19 cellular contexts compared by ENCODE assay signal in the genomic region with DNA sequence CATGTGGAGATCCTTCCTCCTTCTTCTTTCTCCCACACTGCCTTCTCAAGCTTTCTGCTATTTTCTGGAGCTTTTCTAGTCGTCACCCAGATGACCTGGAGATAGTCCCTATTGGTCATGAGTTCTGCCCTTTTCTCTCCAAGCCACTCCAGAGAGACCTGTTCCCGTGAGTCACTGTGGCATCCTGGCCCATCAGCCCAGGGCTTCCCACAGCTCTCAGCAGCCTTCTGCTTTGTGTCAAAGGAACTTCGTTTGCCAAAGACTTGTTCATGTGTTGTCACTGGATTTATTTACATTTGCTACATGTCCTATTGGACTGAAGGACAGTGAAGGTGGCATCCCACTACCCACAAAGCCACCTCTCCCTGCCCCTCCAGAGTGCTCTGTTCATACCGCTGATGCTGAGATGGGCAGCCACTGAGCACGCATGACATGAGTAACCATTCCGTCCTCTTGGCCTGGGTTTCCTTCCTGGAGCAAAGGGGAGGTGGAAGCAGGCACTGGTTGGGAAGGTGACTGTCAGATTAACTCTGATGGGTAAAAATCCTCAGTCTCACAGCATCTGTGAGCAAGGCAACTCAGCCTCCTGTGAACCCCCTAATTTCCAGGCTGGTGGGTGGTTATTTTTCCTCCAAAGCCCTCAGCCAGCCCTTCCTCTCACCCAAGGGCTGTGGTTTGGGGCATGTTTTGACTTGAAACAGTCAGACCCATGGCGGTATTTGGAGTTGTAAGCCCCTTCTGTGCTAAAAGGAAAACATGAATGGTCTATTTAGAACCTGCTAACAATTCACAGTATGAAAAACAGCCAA.
DNase-seq lines count a peak whose midpoint lies in the region; ATAC-seq, FAIRE-seq and TF ChIP-seq lines count a peak whose summit lies in the region.
"Had no signal": no experiment of that assay in that cellular context is flagged by ENCODE, and none has a peak within 500 bp of the region (broad histone marks: within the 10 kb centered on the region; RNA-seq: fewer than 3 reads in every experiment).

No MANE protein-coding gene starts in this region.

- no peak for ATAC-seq in HG03139 (IDR thresholded peaks at IDR 0.05; ENCODE audit: unreplicated experiment)
- ATAC-seq: activated CD8-positive, alpha-beta T cell treated with anti-CD3 and anti-CD28 coated beads, Interleukin-2, amount 10 ng/mL, durations not matched to agents 7 days and 5 days; left lung had no signal

- H3K4me2 ChIP-seq in neuronal stem cell (ENCODE audit: insufficient read depth, low read length, poor library complexity, severe bottlenecking) = no peak overlapping the region
- H3K4me2 ChIP-seq: KMS-11 had no signal

- H4K91ac ChIP-seq in neuronal stem cell (ENCODE audit: low read depth, low read length, poor library complexity) = no peak overlapping the region

- H3K23ac ChIP-seq in neuronal stem cell (ENCODE audit: low read depth, low read length, poor library complexity) = no peak overlapping the region

- H3K9me3 ChIP-seq in neuronal stem cell (replicated peaks in 1 of 2; ENCODE audit: control insufficient read depth in 2 of 2, insufficient read depth in 1 of 2, low read depth in 1 of 2, low read length in 2 of 2) (peaks cover 4 to 5% of the 10 kb centered on the region in 2 donors), small intestine (ENCODE audit: control insufficient read depth, low read depth) (no peaks in the 10 kb centered on the region), testis (no peaks in the 10 kb centered on the region)
- H3K9me3 ChIP-seq: left lung had no signal

- H4K8ac ChIP-seq in neuronal stem cell (ENCODE audit: low read depth, low read length) = peak overlapping the region; percentile 29

- H2BK120ac ChIP-seq in neuronal stem cell (ENCODE audit: low read depth, low read length) = no peak overlapping the region

- intact Hi-C loops in testis (cut with DNase I; ENCODE audit: low total_unique reads) = no loop called here

- no peak overlapping the region for H3K14ac ChIP-seq in neuronal stem cell (ENCODE audit: low read length)

- H2AFZ ChIP-seq in neuronal stem cell (ENCODE audit: low read length) = peak overlapping the region; percentile 85

- no peak for TF ChIP-seq POLR2A in testis (IDR thresholded peaks at IDR 0.05)

- H2AK5ac ChIP-seq in neuronal stem cell (ENCODE audit: low read depth, low read length) = no peak overlapping the region

- H3K4me1 ChIP-seq in neuronal stem cell (ENCODE audit: control insufficient read depth in 2 of 2, insufficient read depth in 1 of 2, low read depth in 1 of 2, low read length in 2 of 2) (peaks cover 3 to 14% of the 10 kb centered on the region in 2 donors), small intestine (ENCODE audit: control insufficient read depth in 2 of 2, insufficient read depth in 1 of 2, low read depth in 1 of 2, low read length in 1 of 2) (no peaks in the 10 kb centered on the region), testis (peaks cover 5% of the 10 kb centered on the region)

- no peak for FAIRE-seq in small intestine (lab: Jason Lieb, UNC)

- H2BK12ac ChIP-seq in neuronal stem cell (ENCODE audit: low read length) = no peak overlapping the region

- H3K79me1 ChIP-seq in neuronal stem cell (ENCODE audit: low read depth, low read length) = no peaks in the 10 kb centered on the region

- in situ Hi-C loops in G401 (cut with HindIII; ENCODE audit: low sequenced_read_pairs) = no loop called here

- H3K4me3 ChIP-seq in fibroblast of mammary gland (ENCODE audit: control insufficient read depth, low read depth, low read length) = no peak overlapping the region
- no peak overlapping the region for H3K4me3 ChIP-seq in neuronal stem cell (ENCODE audit: low read length in 2 of 2)
- H3K4me3 ChIP-seq in small intestine (ENCODE audit: low read depth in 1 of 2, low read length in 2 of 2) = no peak overlapping the region
- no peak overlapping the region for H3K4me3 ChIP-seq in testis
- H3K4me3 ChIP-seq: left lung, skin epidermis had no signal

- H3K18ac ChIP-seq in neuronal stem cell (ENCODE audit: low read length) = peak overlapping the region; percentile 40

- H2BK5ac ChIP-seq in neuronal stem cell (ENCODE audit: low read length) = no peak overlapping the region

- H3K4ac ChIP-seq in neuronal stem cell (ENCODE audit: low read length) = no peak overlapping the region

- H3K9ac ChIP-seq in neuronal stem cell (ENCODE audit: low read depth, low read length, poor library complexity) = no peak overlapping the region
- H3K9ac ChIP-seq: KMS-11 had no signal

- DNase-seq in G401 (ENCODE audit: low spot score) = peak; percentile 16
- peak; percentile 49 for DNase-seq in amniotic epithelial cell (ENCODE audit: low read depth)
- peak; percentile 40 for DNase-seq in fibroblast of mammary gland (ENCODE audit: low read depth)
- no peak for DNase-seq in neuronal stem cell (ENCODE audit: low spot score)
- no peak for DNase-seq in small intestine
- no peak for DNase-seq in NOMO-1 (lab: John Stamatoyannopoulos, UW; ENCODE audit: unreplicated experiment in 2 of 2)
- DNase-seq in testis = no peak
- DNase-seq: activated B cell treated with CpG ODN at 0.5 μM for 24 hours; activated CD8-positive, alpha-beta T cell treated with anti-CD3 and anti-CD28 coated beads, Interleukin-2, amount 10 ng/mL, durations not matched to agents 7 days and 5 days; activated T-cell treated with anti-CD3 and anti-CD28 coated beads, Interleukin-2, amount 50 U/mL, for 48 hours; AML-193; brain microvascular endothelial cell; left lung; NCI-H1105; NCI-H2171 had no signal

- no CpG with 5 or more reads among the region's 7 CpGs for WGBS in neuronal stem cell (ENCODE audit: extremely low coverage in 2 of 2, insufficient read length in 2 of 2, insufficient replicate concordance in 1 of 2), 2 donors
- 79 to 83% (median 80%) methylated on average over 7 of the region's 7 CpGs for WGBS in small intestine, 3 donors
- WGBS in testis, 2 donors = 90 to 92% methylated on average over 7 of the region's 7 CpGs

- H3K36me3 ChIP-seq in neuronal stem cell (replicated peaks in 1 of 2; ENCODE audit: control insufficient read depth in 2 of 2, insufficient read depth in 2 of 2, low read length in 2 of 2) = no peaks in the 10 kb centered on the region
- H3K36me3 ChIP-seq in small intestine (ENCODE audit: control insufficient read depth in 2 of 2, insufficient read depth in 2 of 2, low read length in 2 of 2) = no peaks in the 10 kb centered on the region
- H3K36me3 ChIP-seq in testis (ENCODE audit: low read depth, missing control alignments) = no peaks in the 10 kb centered on the region
- H3K36me3 ChIP-seq: brain microvascular endothelial cell, left lung had no signal

- TF ChIP-seq CTCF in fibroblast of mammary gland (conservative IDR thresholded peaks at IDR 0.05; ENCODE audit: control insufficient read depth, insufficient read depth, low read depth, low read length) (no peak), testis (IDR thresholded peaks at IDR 0.05) (no peak)

- H3K27me3 ChIP-seq in neuronal stem cell (ENCODE audit: control insufficient read depth in 3 of 3, insufficient read depth in 3 of 3, low read depth in 1 of 3, low read length in 3 of 3) (no peaks in the 10 kb centered on the region), small intestine (ENCODE audit: control insufficient read depth in 2 of 2, insufficient read depth in 2 of 2, low read length in 2 of 2) (no peaks in the 10 kb centered on the region), testis (no peaks in the 10 kb centered on the region)
- H3K27me3 ChIP-seq: brain microvascular endothelial cell, left lung had no signal

- no peak overlapping the region for H2BK15ac ChIP-seq in neuronal stem cell (ENCODE audit: low read length)

- H3K27ac ChIP-seq in neuronal stem cell (replicated peaks; ENCODE audit: low read length) (peak overlapping the region; percentile 20), small intestine (ENCODE audit: low read depth in 1 of 2, low read length in 1 of 2) (no peak overlapping the region), testis (no peak overlapping the region)
- H3K27ac ChIP-seq: brain microvascular endothelial cell, KMS-11, left lung, RWPE1, skin epidermis had no signal

Comparison
In these comparisons a context has a peak if more than half of its experiments do, and no peak if none do; other contexts are left out.
1. DNase-seq: peak in G401 (single experiment), amniotic epithelial cell (single experiment) and fibroblast of mammary gland (single experiment); none in neuronal stem cell (single experiment), small intestine (single experiment), NOMO-1 (0 of 2) and testis (single experiment).